8 cellular contexts compared by ENCODE assay signal in genomic region chr13:52738719-52739467, GRCh38. TPM values are rescaled to one million over a fixed set of nuclear protein-coding genes. Genes with fewer than 3 reads are reported as not detected.
DNase-seq lines count a peak whose midpoint lies in the region; ATAC-seq and TF ChIP-seq lines count a peak whose summit lies in the region.

No MANE protein-coding gene starts in this region.

- TF ChIP-seq CTCF in AG04449 (IDR thresholded peaks at IDR 0.05; ENCODE audit: insufficient read depth, low read length, missing control alignments), result peak; percentile 18

- no peak overlapping the region for H3K9ac ChIP-seq in rectal smooth muscle tissue (ENCODE audit: low read length)

- intact Hi-C loops in head of caudate nucleus (cut with DNase I), result no loop called here

- no peaks in the 10 kb centered on the region for H3K4me1 ChIP-seq in rectal smooth muscle tissue (ENCODE audit: control insufficient read depth, insufficient read depth, low read length)

- CTCF ChIA-PET in AG04449 (lab: Yijun Ruan, JAX), result interaction anchor here (1.3 kb wide), 1 partner anchor 130 kb away, joined by 3 read pairs; no protein-coding TSS in a partner anchor
- CTCF ChIA-PET in activated CD8-positive, alpha-beta memory T cell treated with anti-CD3 and anti-CD28 coated beads, Interleukin-2, amount 10 ng/mL, durations not matched to agents 7 days and 5 days (lab: Charles Lee), result interaction anchor here (1.2 kb wide), 2 partner anchors 74 to 75 kb away, joined by 3 read pairs; no protein-coding TSS in a partner anchor

- no peak overlapping the region for H3K27ac ChIP-seq in rectal smooth muscle tissue (ENCODE audit: low read depth, low read length)

- no peaks in the 10 kb centered on the region for H3K36me3 Mint-ChIP-seq in activated CD8-positive, alpha-beta memory T cell treated with anti-CD3 and anti-CD28 coated beads, Interleukin-2, amount 10 ng/mL, durations not matched to agents 7 days and 5 days

- no peaks in the 10 kb centered on the region for H3K9me3 Mint-ChIP-seq in activated CD8-positive, alpha-beta memory T cell treated with anti-CD3 and anti-CD28 coated beads, Interleukin-2, amount 10 ng/mL, durations not matched to agents 7 days and 5 days (ENCODE audit: low read depth)

- DNase-seq in AG04449 (ENCODE audit: low read depth, low spot score), result no peak
- DNase-seq in activated CD8-positive, alpha-beta memory T cell treated with anti-CD3 and anti-CD28 coated beads, Interleukin-2, amount 10 ng/mL, durations not matched to agents 7 days and 5 days, result no peak
- DNase-seq in head of caudate nucleus, result peak; percentile 20 to 87 (median 74)
- DNase-seq in OCI-M1 (lab: John Stamatoyannopoulos, UW), result no peak
- DNase-seq in NCI-H1436 (lab: John Stamatoyannopoulos, UW), result no peak

- H3K27me3 ChIP-seq in rectal smooth muscle tissue (ENCODE audit: control insufficient read depth, insufficient read depth, low read length), result peaks cover 13% of the 10 kb centered on the region

- ATAC-seq in GM21367 (IDR thresholded peaks at IDR 0.05; ENCODE audit: unreplicated experiment), result peak; percentile 58
- peak; percentile 58 for ATAC-seq in activated CD8-positive, alpha-beta memory T cell treated with anti-CD3 and anti-CD28 coated beads, Interleukin-2, amount 10 ng/mL, durations not matched to agents 7 days and 5 days
- no peak for ATAC-seq in HG03439 (IDR thresholded peaks at IDR 0.05; ENCODE audit: unreplicated experiment)

- POLR2A ChIA-PET in AG04449 (lab: Yijun Ruan, JAX), result interaction anchor here (0.6 kb wide), 1 partner anchor 668 kb away, joined by 3 read pairs; no protein-coding TSS in a partner anchor

- peaks cover 60% of the 10 kb centered on the region for H3K27me3 Mint-ChIP-seq in activated CD8-positive, alpha-beta memory T cell treated with anti-CD3 and anti-CD28 coated beads, Interleukin-2, amount 10 ng/mL, durations not matched to agents 7 days and 5 days

- H3K4me3 ChIP-seq in AG04449 (ENCODE audit: low read depth, low read length) (peak overlapping the region; percentile 25; the same call in 1 of the 2 replicates), rectal smooth muscle tissue (ENCODE audit: low read length) (peak overlapping the region; percentile 45)

- no peaks in the 10 kb centered on the region for H3K36me3 ChIP-seq in rectal smooth muscle tissue (ENCODE audit: control insufficient read depth, insufficient read depth, low read length)

- no peak overlapping the region for H3K27ac Mint-ChIP-seq in activated CD8-positive, alpha-beta memory T cell treated with anti-CD3 and anti-CD28 coated beads, Interleukin-2, amount 10 ng/mL, durations not matched to agents 7 days and 5 days

- H3K4me1 Mint-ChIP-seq in activated CD8-positive, alpha-beta memory T cell treated with anti-CD3 and anti-CD28 coated beads, Interleukin-2, amount 10 ng/mL, durations not matched to agents 7 days and 5 days, result peaks cover 2% of the 10 kb centered on the region

- H3K4me3 Mint-ChIP-seq in activated CD8-positive, alpha-beta memory T cell treated with anti-CD3 and anti-CD28 coated beads, Interleukin-2, amount 10 ng/mL, durations not matched to agents 7 days and 5 days, result no peak overlapping the region

RNA-seq across cellular contexts. Expression of gene CNMD, which starts 0.7 kb away (rescaled TPM):
- not detected for total RNA-seq in activated CD8-positive, alpha-beta memory T cell treated with anti-CD3 and anti-CD28 coated beads, Interleukin-2, amount 10 ng/mL, durations not matched to agents 7 days and 5 days

Comparison
In these comparisons a context has a peak if more than half of its experiments do, and no peak if none do; other contexts are left out.
1. DNase-seq: peak in head of caudate nucleus (42 of 42); none in AG04449 (single experiment), activated CD8-positive, alpha-beta memory T cell treated with anti-CD3 and anti-CD28 coated beads, Interleukin-2, amount 10 ng/mL, durations not matched to agents 7 days and 5 days (single experiment), OCI-M1 (single experiment) and NCI-H1436 (single experiment).